Comparison of ENCODE assay signal across 19 cellular contexts in genomic region chr4:180650273-180650672, GRCh38.
A peak's percentile ranks its signal among the peaks of the same experiment; 100 is the strongest.
DNase-seq lines count a peak whose midpoint lies in the region; ATAC-seq and TF ChIP-seq lines count a peak whose summit lies in the region.
"Had no signal": no experiment of that assay in that cellular context is flagged by ENCODE, and none has a peak within 500 bp of the region (broad histone marks: within the 10 kb centered on the region; RNA-seq: fewer than 3 reads in every experiment).

No MANE protein-coding gene starts in this region.

- intact Hi-C loops in PC-9 (cut with micrococcal nuclease; ENCODE audit: unreplicated experiment): no loop called here

- no peaks in the 10 kb centered on the region for H3K27me3 ChIP-seq in PC-9 (ENCODE audit: insufficient read depth, low read depth)
- H3K27me3 ChIP-seq: adrenal gland, cardiac muscle cell had no signal

- H3K4me2 ChIP-seq in PC-9: no peak overlapping the region
- H3K4me2 ChIP-seq: smooth muscle cell had no signal

- CTCF ChIA-PET in PC-9 (lab: Charles Lee): no interaction called here

- POLR2A ChIA-PET in PC-9 (lab: Charles Lee; ENCODE audit: unreplicated experiment): no interaction called here

- H3K4me3 ChIP-seq in PC-9: no peak overlapping the region
- H3K4me3 ChIP-seq: adrenal gland, cardiac muscle cell, smooth muscle cell had no signal

- no peak for DNase-seq in PC-9
- no peak for DNase-seq in GF-D8 (lab: John Stamatoyannopoulos, UW)
- no peak for DNase-seq in activated CD8-positive, alpha-beta memory T cell treated with anti-CD3 and anti-CD28 coated beads, Interleukin-2, amount 50 U/mL, for 4 hours
- no peak for DNase-seq in hepatic stellate cell (ENCODE audit: low spot score)
- DNase-seq: activated CD4-positive, alpha-beta T cell treated with anti-CD3 and anti-CD28 coated beads for 48 hours; activated effector memory CD4-positive, alpha-beta T cell treated with anti-CD3 and anti-CD28 coated beads, Interleukin-2, amount 50 U/mL, for 16 hours; adrenal gland; DMS53; NCI-H187 treated with DMSO at 0.1 percent for 48 hours; NCI-H226; stimulated activated CD4-positive, alpha-beta T cell treated with anti-CD3 and anti-CD28 coated beads, Interleukin-4, amount 100 ng/mL, for 4 hours had no signal

- no TSS peak for BruUV-seq in PC-9 (replicated peaks; lab: Mats Ljungman, UMichigan)

- no peak for TF ChIP-seq CTCF in PC-9 (conservative IDR thresholded peaks at IDR 0.05)

- no peaks in the 10 kb centered on the region for H3F3A ChIP-seq in PC-9 (ENCODE audit: insufficient read depth, low read depth)

- H3K9me3 ChIP-seq in PC-9 (ENCODE audit: insufficient read depth, low read depth): no peaks in the 10 kb centered on the region
- H3K9me3 ChIP-seq: adrenal gland had no signal

- no peaks in the 10 kb centered on the region for H3K36me3 ChIP-seq in PC-9 (ENCODE audit: low read depth)
- H3K36me3 ChIP-seq: adrenal gland, cardiac muscle cell had no signal

- H3K27ac ChIP-seq in PC-9: no peak overlapping the region
- H3K27ac ChIP-seq: adrenal gland, cardiac muscle cell, epithelial cell of prostate, RWPE1 had no signal

- no peaks in the 10 kb centered on the region for H4K20me1 ChIP-seq in PC-9 (ENCODE audit: insufficient read depth)

- no peaks in the 10 kb centered on the region for H3K9me2 ChIP-seq in PC-9 (ENCODE audit: insufficient read depth)

- ATAC-seq in GM18867 (IDR thresholded peaks at IDR 0.05; ENCODE audit: unreplicated experiment): peak; percentile 75
- ATAC-seq in GM21423 (IDR thresholded peaks at IDR 0.05; ENCODE audit: unreplicated experiment): peak; percentile 84
- ATAC-seq in HG02938 (IDR thresholded peaks at IDR 0.05; ENCODE audit: unreplicated experiment): peak; percentile 85
- ATAC-seq in HG03457 (IDR thresholded peaks at IDR 0.05; ENCODE audit: unreplicated experiment): peak; percentile 83

- no peak overlapping the region for H2AFZ ChIP-seq in PC-9

- H3K4me1 ChIP-seq in PC-9 (replicated peaks; ENCODE audit: insufficient read depth): no peaks in the 10 kb centered on the region
- H3K4me1 ChIP-seq: adrenal gland had no signal

- no peaks in the 10 kb centered on the region for H3K79me2 ChIP-seq in PC-9 (ENCODE audit: low read depth)
